Comparison of ENCODE assay signal across 11 cellular contexts in genomic region chr1:160432371-160432786, GRCh38. TPM values are rescaled to one million over a fixed set of nuclear protein-coding genes. Genes with fewer than 3 reads are reported as not detected.
DNase-seq lines count a peak whose midpoint lies in the region; ATAC-seq and TF ChIP-seq lines count a peak whose summit lies in the region.
"Had no signal": no experiment of that assay in that cellular context is flagged by ENCODE, and none has a peak within 500 bp of the region (broad histone marks: within the 10 kb centered on the region; RNA-seq: fewer than 3 reads in every experiment).

No MANE protein-coding gene starts in this region.

- no peaks in the 10 kb centered on the region for H3K27me3 ChIP-seq in spleen (replicated peaks in 1 of 7)
- H3K27me3 ChIP-seq in thyroid gland: no peaks in the 10 kb centered on the region
- H3K27me3 ChIP-seq in left lung: no peaks in the 10 kb centered on the region
- no peaks in the 10 kb centered on the region for H3K27me3 ChIP-seq in right cardiac atrium (ENCODE audit: control insufficient read depth, insufficient read depth)

- H3K4me1 ChIP-seq in OCI-LY7 (ENCODE audit: insufficient read depth, low read length, poor library complexity, severe bottlenecking) (peaks cover 61% of the 10 kb centered on the region), spleen (peaks cover 20 to 69% (median 58%) of the 10 kb centered on the region in 6 donors), thyroid gland (no peaks in the 10 kb centered on the region), left lung (peaks cover 5 to 21% of the 10 kb centered on the region in 2 donors), right cardiac atrium (ENCODE audit: control insufficient read depth, insufficient read depth, low read length) (peaks cover 2% of the 10 kb centered on the region)

- peaks cover 10% of the 10 kb centered on the region for H3K9me3 Mint-ChIP-seq in activated CD4-positive, alpha-beta T cell treated with anti-CD3 and anti-CD28 coated beads, Interleukin-2, amount 10 ng/mL, durations not matched to agents 24 days and 14 days

- peak overlapping the region; percentile 85 for H3K27ac Mint-ChIP-seq in activated CD4-positive, alpha-beta T cell treated with anti-CD3 and anti-CD28 coated beads, Interleukin-2, amount 10 ng/mL, durations not matched to agents 24 days and 14 days

- peaks cover 17% of the 10 kb centered on the region for H3K36me3 ChIP-seq in OCI-LY7 (ENCODE audit: insufficient read depth, low read length)
- no peaks in the 10 kb centered on the region for H3K36me3 ChIP-seq in spleen
- H3K36me3 ChIP-seq in thyroid gland: no peaks in the 10 kb centered on the region
- no peaks in the 10 kb centered on the region for H3K36me3 ChIP-seq in left lung

- peaks cover 13% of the 10 kb centered on the region for H3K36me3 Mint-ChIP-seq in activated CD4-positive, alpha-beta T cell treated with anti-CD3 and anti-CD28 coated beads, Interleukin-2, amount 10 ng/mL, durations not matched to agents 24 days and 14 days (ENCODE audit: low read depth)

- peak overlapping the region; percentile 58 for H3K4me2 ChIP-seq in OCI-LY7 (ENCODE audit: low read length)

- no peak for TF ChIP-seq POLR2A in spleen (IDR thresholded peaks at IDR 0.05)
- no peak for TF ChIP-seq POLR2A in thyroid gland (IDR thresholded peaks at IDR 0.05)

- BruUV-seq in OCI-LY7 (replicated peaks; lab: Mats Ljungman, UMichigan): no TSS peak

- peak overlapping the region; percentile 68 for H3K27ac ChIP-seq in OCI-LY7 (ENCODE audit: low read depth, low read length, poor library complexity, severe bottlenecking)
- peak overlapping the region; percentile 64 to 94 (median 83) for H3K27ac ChIP-seq in spleen
- H3K27ac ChIP-seq in thyroid gland: no peak overlapping the region
- peak overlapping the region in 1 of 2 donors; percentile 25 for H3K27ac ChIP-seq in left lung
- H3K27ac ChIP-seq in right cardiac atrium (ENCODE audit: low read length): no peak overlapping the region

- DNase-seq in activated CD4-positive, alpha-beta T cell treated with anti-CD3 and anti-CD28 coated beads, Interleukin-2, amount 10 ng/mL, durations not matched to agents 24 days and 14 days: peak; percentile 69
- DNase-seq in activated CD4-positive, alpha-beta T cell treated with anti-CD3 and anti-CD28 coated beads, Interleukin-2, amount 50 U/mL, for 48 hours: no peak
- peak; percentile 72 for DNase-seq in OCI-LY7 (ENCODE audit: low spot score)
- DNase-seq in spleen: no peak
- DNase-seq in thyroid gland: no peak
- DNase-seq in left lung: no peak
- DNase-seq in right cardiac atrium: no peak
- DNase-seq: HCEC 1CT, NCI-H524 treated with DMSO at 0.1 percent for 48 hours had no signal

- CTCF ChIA-PET in OCI-LY7 (lab: Charles Lee; ENCODE audit: unreplicated experiment): no interaction called here

- H3K4me3 ChIP-seq in OCI-LY7 (ENCODE audit: low read depth, low read length, poor library complexity, severe bottlenecking) (peak overlapping the region; percentile 11), spleen (no peak overlapping the region), thyroid gland (replicated peaks in 1 of 3) (no peak overlapping the region), left lung (no peak overlapping the region), right cardiac atrium (ENCODE audit: low read length) (no peak overlapping the region)

- POLR2A ChIA-PET in OCI-LY7 (lab: Charles Lee): interaction anchor here (0.5 to 1.9 kb wide), 9 partner anchors 11 to 176 kb away, joined by 3 to 13 read pairs (median 4); partner anchors contain the start of gene SLAMF6

- no peaks in the 10 kb centered on the region for H3K9me2 ChIP-seq in OCI-LY7 (ENCODE audit: insufficient read depth, low read length)

- H2AFZ ChIP-seq in OCI-LY7 (ENCODE audit: low read length): peak overlapping the region; percentile 84; the same call in 1 of the 2 replicates

- H4K20me1 ChIP-seq in OCI-LY7 (ENCODE audit: insufficient read depth, low read length): no peaks in the 10 kb centered on the region

- H3K4me3 Mint-ChIP-seq in activated CD4-positive, alpha-beta T cell treated with anti-CD3 and anti-CD28 coated beads, Interleukin-2, amount 10 ng/mL, durations not matched to agents 24 days and 14 days: peak overlapping the region; percentile 37
- H3K4me3 Mint-ChIP-seq: neural crest cell had no signal

- H3K9me3 ChIP-seq in OCI-LY7 (ENCODE audit: low read length) (peaks cover 33% of the 10 kb centered on the region; the same call in 1 of the 2 replicates), spleen (peaks cover 0 to 7% (median 0%) of the 10 kb centered on the region in 8 donors), thyroid gland (no peaks in the 10 kb centered on the region), left lung (no peaks in the 10 kb centered on the region), right cardiac atrium (ENCODE audit: control insufficient read depth, low read length) (no peaks in the 10 kb centered on the region)

- peaks cover 60% of the 10 kb centered on the region for H3K4me1 Mint-ChIP-seq in activated CD4-positive, alpha-beta T cell treated with anti-CD3 and anti-CD28 coated beads, Interleukin-2, amount 10 ng/mL, durations not matched to agents 24 days and 14 days

- H3K27me3 Mint-ChIP-seq in activated CD4-positive, alpha-beta T cell treated with anti-CD3 and anti-CD28 coated beads, Interleukin-2, amount 10 ng/mL, durations not matched to agents 24 days and 14 days: no peaks in the 10 kb centered on the region

- ATAC-seq in HG02798 (IDR thresholded peaks at IDR 0.05; ENCODE audit: poor library complexity, unreplicated experiment) (peak; percentile 67), left lung (no peak), right cardiac atrium (no peak)

- intact Hi-C loops in activated CD4-positive, alpha-beta T cell treated with anti-CD3 and anti-CD28 coated beads, Interleukin-2, amount 10 ng/mL, durations not matched to agents 24 days and 14 days (cut with micrococcal nuclease): loop anchor here (1.0 kb wide), 1 partner anchor 241 kb away; no protein-coding TSS in a partner anchor
- intact Hi-C loops in OCI-LY7 (cut with micrococcal nuclease; ENCODE audit: unreplicated experiment) (no loop called here), spleen (cut with DNase I; ENCODE audit: low total_unique reads) (no loop called here), thyroid gland (cut with DNase I) (no loop called here), left lung (cut with DNase I) (no loop called here), right cardiac atrium (cut with DNase I) (loop anchor here in 1 of 4 donors (5.0 kb wide), 1 partner anchor 170 kb away; no protein-coding TSS in a partner anchor)

- TF ChIP-seq CTCF in OCI-LY7 (conservative IDR thresholded peaks at IDR 0.05; ENCODE audit: low read length) (no peak), spleen (IDR thresholded peaks at IDR 0.05 in 8 of 11, conservative IDR thresholded peaks at IDR 0.05 in 3 of 11) (no peak), thyroid gland (IDR thresholded peaks at IDR 0.05) (no peak), left lung (IDR thresholded peaks at IDR 0.05) (no peak)

- H3K79me2 ChIP-seq in OCI-LY7 (ENCODE audit: insufficient read depth, low read depth, low read length): no peaks in the 10 kb centered on the region

RNA-seq across cellular contexts. Expression of gene VANGL2, which starts 32.0 kb away (rescaled TPM):
- 0.02 and 0.05 TPM in 2 replicates for total RNA-seq in activated CD4-positive, alpha-beta T cell treated with anti-CD3 and anti-CD28 coated beads, Interleukin-2, amount 10 ng/mL, durations not matched to agents 24 days and 14 days
- total RNA-seq in OCI-LY7 (2014; rRNA removed; shearing (Covaris generic)): 1.5 and 2.6 TPM in 2 replicates
- total RNA-seq in OCI-LY7 (2022) (1.5 and 2.9 TPM in 2 replicates), spleen (1 to 10 TPM; 1.7 to 7.7 (median 3.4) TPM), thyroid gland (10 to 100 TPM in 1 of 4 donors, 1 to 10 TPM in 3; 5.8 to 28.5 (median 7.8) TPM), left lung (1 to 10 TPM; 2.7 to 5.5 TPM), right cardiac atrium (10 to 100 TPM in 2 of 4 donors, 1 to 10 TPM in 2; 8.3 to 11.4 (median 9.5) TPM)
- polyA plus RNA-seq in spleen (1 to 10 TPM in 1 of 3 donors, under 1 TPM in 2; 0.65 to 1.3 (median 0.94) TPM), right cardiac atrium (4.7 TPM)

Comparison
In these comparisons a context has a peak if more than half of its experiments do, and no peak if none do; other contexts are left out.
1. DNase-seq: peak in activated CD4-positive, alpha-beta T cell treated with anti-CD3 and anti-CD28 coated beads, Interleukin-2, amount 10 ng/mL, durations not matched to agents 24 days and 14 days (single experiment) and OCI-LY7 (single experiment); none in activated CD4-positive, alpha-beta T cell treated with anti-CD3 and anti-CD28 coated beads, Interleukin-2, amount 50 U/mL, for 48 hours (0 of 2), spleen (single experiment), thyroid gland (0 of 2), left lung (0 of 2) and right cardiac atrium (0 of 3).
2. H3K27ac ChIP-seq: peak in OCI-LY7 (single experiment) and spleen (8 of 8); none in thyroid gland (0 of 3) and right cardiac atrium (single experiment).